Comparison of ENCODE assay signal across 23 cellular contexts in genomic region chr2:65404988-65405697, GRCh38. TPM values are rescaled to one million over a fixed set of nuclear protein-coding genes. Genes with fewer than 3 reads are reported as not detected.
A peak's percentile ranks its signal among the peaks of the same experiment; 100 is the strongest.
DNase-seq lines count a peak whose midpoint lies in the region; ATAC-seq, FAIRE-seq and TF ChIP-seq lines count a peak whose summit lies in the region.
"Had no signal": no experiment of that assay in that cellular context is flagged by ENCODE, and none has a peak within 500 bp of the region (broad histone marks: within the 10 kb centered on the region; RNA-seq: fewer than 3 reads in every experiment).

No MANE protein-coding gene starts in this region.

- H3K4me2 ChIP-seq in HepG2 (ENCODE audit: low read depth, low read length) = no peak overlapping the region
- H3K4me2 ChIP-seq in K562 (ENCODE audit: insufficient read depth, low read length) = no peak overlapping the region
- H3K4me2 ChIP-seq: A549; BLaER1 treated with 17β-estradiol and CSF1 and Interleukin-3, amounts not matched to agents 10 nM and 100 nM; PC-9 had no signal

- ATAC-seq in HepG2 (no peak), right lobe of liver (no peak), HG03565 (IDR thresholded peaks at IDR 0.05; ENCODE audit: unreplicated experiment) (peak; percentile 61), K562 (no peak)
- ATAC-seq: A549; activated CD8-positive, alpha-beta memory T cell treated with anti-CD3 and anti-CD28 coated beads, Interleukin-2, amount 10 ng/mL, durations not matched to agents 7 days and 5 days; heart right ventricle had no signal

- FAIRE-seq in HepG2 (lab: Jason Lieb, UNC) (no peak), K562 (lab: Jason Lieb, UNC) (no peak), GM19239 (lab: Jason Lieb, UNC) (no peak)
- FAIRE-seq: A549 had no signal

- H3K9me1 ChIP-seq in K562 (ENCODE audit: control insufficient read depth, insufficient read depth, low read length) = no peaks in the 10 kb centered on the region

- DNase-seq in HepG2 (ENCODE audit: low spot score) (no peak), right lobe of liver (no peak), K562 (ENCODE audit: extremely low read depth in 1 of 4, low spot score in 3 of 4) (no peak), GM20000 (ENCODE audit: low spot score) (no peak), SIG-M5 (lab: John Stamatoyannopoulos, UW) (no peak), GM19239 (ENCODE audit: insufficient read length, low spot score) (no peak), SIG-M5 treated with dmso at 0.1 percent for 504 hours (lab: John Stamatoyannopoulos, UW; ENCODE audit: unreplicated experiment) (no peak)
- DNase-seq: activated CD4-positive, alpha-beta T cell treated with anti-CD3 and anti-CD28 coated beads for 48 hours; activated CD8-positive, alpha-beta memory T cell treated with anti-CD3 and anti-CD28 coated beads, Interleukin-2, amount 10 ng/mL, durations not matched to agents 7 days and 5 days; central memory CD4-positive, alpha-beta T cell; heart right ventricle; KBM-7; naive B cell; NCI-H1930; NCI-H226; NCI-H774; PC-9; SJCRH30; upper lobe of left lung had no signal

- no peak overlapping the region for H3K4me3 ChIP-seq in HepG2 (replicated peaks in 1 of 3; ENCODE audit: insufficient read depth in 1 of 3, low read depth in 2 of 3, low read length in 3 of 3)
- no peak overlapping the region for H3K4me3 ChIP-seq in right lobe of liver
- no peak overlapping the region for H3K4me3 ChIP-seq in K562
- H3K4me3 ChIP-seq: A549; ascending aorta; BLaER1 treated with 17β-estradiol and CSF1 and Interleukin-3, amounts not matched to agents 10 nM and 100 nM; heart right ventricle; PC-9; SJCRH30; upper lobe of left lung had no signal

- H3K36me3 ChIP-seq in HepG2 (replicated peaks in 1 of 2; ENCODE audit: control insufficient read depth in 1 of 2, insufficient read depth in 2 of 2, low read length in 2 of 2) (peaks cover 2 to 4% of the 10 kb centered on the region in 2 experiments; a peak in 3 of 5 replicates), right lobe of liver (no peaks in the 10 kb centered on the region), K562 (ENCODE audit: control insufficient read depth, insufficient read depth, low read length) (0 out of 3 replicates have a peak, but pooled peaks cover 2% of the 10 kb centered on the region)
- H3K36me3 ChIP-seq: ascending aorta, heart right ventricle, SJCRH30, upper lobe of left lung had no signal

- CTCF ChIA-PET in HepG2 (lab: Yijun Ruan, JAX; ENCODE audit: low intra/inter-chr PET ratio, low total read pairs) = no interaction called here
- CTCF ChIA-PET in K562 (lab: Yijun Ruan, JAX; ENCODE audit: low intra/inter-chr PET ratio) = no interaction called here

- 92% methylated on average over 10 of the region's 10 CpGs for WGBS in HepG2 (ENCODE audit: low lambda C conversion rate)
- 78% methylated on average over 8 of the region's 10 CpGs for WGBS in right lobe of liver (ENCODE audit: insufficient coverage, low coverage, low lambda C conversion rate, missing lambda C conversion rate)
- 47% methylated on average over 10 of the region's 10 CpGs for WGBS in K562 (ENCODE audit: insufficient coverage, low coverage, missing lambda C conversion rate)

- H2AFZ ChIP-seq in HepG2 (ENCODE audit: low read length) (no peak overlapping the region), K562 (ENCODE audit: low read depth, low read length) (no peak overlapping the region)
- H2AFZ ChIP-seq: PC-9 had no signal

- H3K79me2 ChIP-seq in HepG2 (ENCODE audit: insufficient read depth, low read length) (peaks cover 95% of the 10 kb centered on the region), K562 (ENCODE audit: control insufficient read depth, insufficient read depth, low read length) (peaks cover 95% of the 10 kb centered on the region)

- 0 out of 2 replicates have a peak, but pooled peaks cover 17% of the 10 kb centered on the region for H3K4me1 ChIP-seq in HepG2 (ENCODE audit: insufficient read depth, low read length)
- peaks cover 0 to 26% (median 10%) of the 10 kb centered on the region in 4 donors for H3K4me1 ChIP-seq in right lobe of liver
- peaks cover 14 to 40% of the 10 kb centered on the region in 2 experiments for H3K4me1 ChIP-seq in K562 (replicated peaks in 1 of 2; ENCODE audit: control insufficient read depth in 2 of 2, insufficient read depth in 2 of 2, low read length in 2 of 2)
- H3K4me1 ChIP-seq: SJCRH30 had no signal

- H3K27ac ChIP-seq in HepG2 (ENCODE audit: extremely low read length, insufficient read depth, low read length) (no peak overlapping the region), right lobe of liver (no peak overlapping the region), K562 (ENCODE audit: extremely low read depth, low read depth, low read length) (peak overlapping the region; percentile 34; the same call in 1 of the 3 replicates)
- H3K27ac ChIP-seq: A549; ascending aorta; BLaER1 treated with 17β-estradiol and CSF1 and Interleukin-3, amounts not matched to agents 10 nM and 100 nM; heart right ventricle; PC-9; SJCRH30; upper lobe of left lung had no signal

- no peaks in the 10 kb centered on the region for H3K27me3 ChIP-seq in HepG2 (ENCODE audit: control insufficient read depth in 1 of 2, insufficient read depth in 2 of 2, low read length in 2 of 2)
- no peaks in the 10 kb centered on the region for H3K27me3 ChIP-seq in right lobe of liver
- no peaks in the 10 kb centered on the region for H3K27me3 ChIP-seq in K562 (ENCODE audit: control insufficient read depth in 2 of 2, insufficient read depth in 2 of 2, low read length in 2 of 2)
- H3K27me3 ChIP-seq: ascending aorta; BLaER1 treated with 17β-estradiol and CSF1 and Interleukin-3, amounts not matched to agents 10 nM and 100 nM; heart right ventricle; SJCRH30; upper lobe of left lung had no signal

- H3K9ac ChIP-seq in HepG2 (ENCODE audit: insufficient read depth, low read depth, low read length) (no peak overlapping the region), K562 (ENCODE audit: insufficient read depth in 1 of 2, low read depth in 2 of 2, low read length in 2 of 2) (no peak overlapping the region; a peak in 1 of 4 replicates)
- H3K9ac ChIP-seq: BLaER1 treated with 17β-estradiol and CSF1 and Interleukin-3, amounts not matched to agents 10 nM and 100 nM had no signal

- BruUV-seq in HepG2 (replicated peaks; lab: Mats Ljungman, UMichigan) (TSS peak; percentile 14), K562 (replicated peaks; lab: Mats Ljungman, UMichigan) (no TSS peak)

- TF ChIP-seq RAD21 in HepG2 (CRISPR knock-in tag; IDR thresholded peaks at IDR 0.05) (no peak), K562 (CRISPR knock-in tag; conservative IDR thresholded peaks at IDR 0.05 in 1 of 2, IDR thresholded peaks at IDR 0.05 in 1 of 2) (no peak)

- TF ChIP-seq EP300 in HepG2 (IDR thresholded peaks at IDR 0.05; ENCODE audit: low read depth in 2 of 2, low read length in 2 of 2) (no peak), HepG2 (CRISPR knock-in tag; IDR thresholded peaks at IDR 0.05; ENCODE audit: borderline replicate concordance) (no peak), K562 (IDR thresholded peaks at IDR 0.05; ENCODE audit: low read length) (no peak)

- no peak for TF ChIP-seq POLR2A in HepG2 (IDR thresholded peaks at IDR 0.05; ENCODE audit: insufficient read depth in 1 of 2, low read depth in 2 of 2, low read length in 2 of 2)
- TF ChIP-seq POLR2A in right lobe of liver (IDR thresholded peaks at IDR 0.05) = no peak
- no peak for TF ChIP-seq POLR2A in K562 (conservative IDR thresholded peaks at IDR 0.05)

- POLR2A ChIA-PET in HepG2 (lab: Yijun Ruan, JAX) = no interaction called here
- POLR2A ChIA-PET in K562 (lab: Yijun Ruan, JAX) = interaction anchor here (1.0 to 2.3 kb wide), 2 partner anchors 12 to 22 kb away, joined by 3 to 6 read pairs; no protein-coding TSS in a partner anchor

- H4K20me1 ChIP-seq in HepG2 (ENCODE audit: insufficient read depth, low read length) (peaks cover 92% of the 10 kb centered on the region), K562 (replicated peaks; ENCODE audit: control insufficient read depth, insufficient read depth, low read length) (peaks cover 54% of the 10 kb centered on the region)

- in situ Hi-C loops in HepG2 (cut with HindIII; ENCODE audit: extremely low pct_ligation_motif_present, low pct_unique_long_range_greater_than_20kb) = no loop called here
- in situ Hi-C loops in K562 (cut with MboI) = no loop called here

- no peak for TF ChIP-seq CTCF in HepG2 (CRISPR knock-in tag; IDR thresholded peaks at IDR 0.05)
- TF ChIP-seq CTCF in right lobe of liver (IDR thresholded peaks at IDR 0.05) = no peak
- no peak for TF ChIP-seq CTCF in K562 (IDR thresholded peaks at IDR 0.05 in 2 of 3, conservative IDR thresholded peaks at IDR 0.05 in 1 of 3; ENCODE audit: insufficient read depth in 2 of 3, low read depth in 1 of 3, low read length in 3 of 3)
- no peak for TF ChIP-seq CTCF in GM20000 (IDR thresholded peaks at IDR 0.05; ENCODE audit: extremely low read depth, missing control alignments)

- intact Hi-C loops in HepG2 (cut with micrococcal nuclease; ENCODE audit: unreplicated experiment) = no loop called here
- intact Hi-C loops in right lobe of liver (cut with DNase I) = no loop called here
- intact Hi-C loops in K562 (cut with micrococcal nuclease) = no loop called here

- H3K9me3 ChIP-seq in HepG2 (ENCODE audit: low read length) = no peaks in the 10 kb centered on the region
- no peaks in the 10 kb centered on the region for H3K9me3 ChIP-seq in right lobe of liver
- no peaks in the 10 kb centered on the region for H3K9me3 ChIP-seq in K562 (replicated peaks; ENCODE audit: control insufficient read depth, insufficient read depth, low read depth, low read length)
- H3K9me3 ChIP-seq: A549, ascending aorta, heart right ventricle, SJCRH30, upper lobe of left lung had no signal

RNA-seq across cellular contexts. Expression of gene SPRED2, which starts 27.3 kb away (rescaled TPM):
- total RNA-seq in HepG2 (2016; rRNA removed; fragmentation: Illumina TruSeq; extraction: Trizol) = 13.0 and 17.7 TPM in 2 replicates
- 8.2 and 14.6 TPM in 2 replicates for total RNA-seq in HepG2 (2016; cell fraction: cytosol; rRNA removed; fragmentation: Illumina TruSeq; extraction: Trizol; ENCODE audit: low read depth)
- 13.6 and 15.0 TPM in 2 replicates for total RNA-seq in HepG2 (2016; cell fraction: insoluble cytoplasmic fraction; rRNA removed; fragmentation: Illumina TruSeq; extraction: Trizol)
- total RNA-seq in HepG2 (2016; cell fraction: membrane; rRNA removed; fragmentation: Illumina TruSeq; extraction: Trizol) = 14.7 and 17.3 TPM in 2 replicates
- total RNA-seq in HepG2 (2016; cell fraction: nucleus; rRNA removed; fragmentation: Illumina TruSeq; extraction: Trizol) = 17.1 and 21.0 TPM in 2 replicates
- polyA plus RNA-seq in HepG2 (2011; rRNA removed) = 34.4 and 37.0 TPM in 2 replicates
- 35.1 and 36.7 TPM in 2 replicates for polyA plus RNA-seq in HepG2 (2011; cell fraction: cytosol; rRNA removed)
- polyA plus RNA-seq in HepG2 (2011; cell fraction: nucleus; rRNA removed) = 42.3 and 51.3 TPM in 2 replicates
- 50.2 and 57.7 TPM in 2 replicates for polyA plus RNA-seq in HepG2 (2012)
- 7.2 and 7.7 TPM in 2 replicates for polyA plus RNA-seq in HepG2 (2016; cell fraction: cytosol; fragmentation: Illumina TruSeq; extraction: Trizol; ENCODE audit: low read depth)
- polyA plus RNA-seq in HepG2 (2016; cell fraction: insoluble cytoplasmic fraction; fragmentation: Illumina TruSeq; extraction: Trizol; ENCODE audit: low read depth) = 35.3 and 42.4 TPM in 2 replicates
- polyA plus RNA-seq in HepG2 (2016; cell fraction: membrane; fragmentation: Illumina TruSeq; extraction: Trizol; ENCODE audit: low read depth) = 18.9 and 19.9 TPM in 2 replicates
- 39.6 and 40.2 TPM in 2 replicates for polyA plus RNA-seq in HepG2 (2016; cell fraction: nucleus; fragmentation: Illumina TruSeq; extraction: Trizol; ENCODE audit: insufficient read depth, low read depth)
- polyA minus RNA-seq in HepG2 (2011; rRNA and poly(A)+ RNA removed; ENCODE audit: low replicate concordance) = 4.9 and 74.4 TPM in 2 replicates
- polyA minus RNA-seq in HepG2 (2011; cell fraction: cytosol; rRNA and poly(A)+ RNA removed) = 42.6 and 50.6 TPM in 2 replicates
- polyA minus RNA-seq in HepG2 (2011; cell fraction: nucleus; rRNA and poly(A)+ RNA removed) = 36.3 and 43.9 TPM in 2 replicates
- 10 to 100 TPM; 11.0 to 22.5 (median 15.2) TPM for total RNA-seq in right lobe of liver
- 32.9 and 55.4 TPM in 2 replicates for total RNA-seq in K562 (2011; cell fraction: chromatin; rRNA removed; ENCODE audit: low replicate concordance)
- 16.8 and 20.1 TPM in 2 replicates for total RNA-seq in K562 (2011; cell fraction: nucleolus; rRNA removed)
- 32.7 and 48.2 TPM in 2 replicates for total RNA-seq in K562 (2011; cell fraction: nucleoplasm; rRNA removed)
- 7.8 and 9.5 TPM in 2 replicates for total RNA-seq in K562 (2014; rRNA removed)
- 14.1 and 14.8 TPM in 2 replicates for total RNA-seq in K562 (2014; rRNA removed; fragmentation: Illumina TruSeq; extraction: Trizol)
- total RNA-seq in K562 (2015; rRNA removed; fragmentation: Illumina TruSeq; extraction: Trizol) = 10.2 and 10.7 TPM in 2 replicates
- 42.6 and 50.8 TPM in 2 replicates for total RNA-seq in K562 (2021)
- polyA plus RNA-seq in K562 (2011; rRNA removed) = 15.3 and 16.5 TPM in 2 replicates
- polyA plus RNA-seq in K562 (2011; cell fraction: cytosol; rRNA removed) = 18.1 and 23.5 TPM in 2 replicates
- polyA plus RNA-seq in K562 (2011; cell fraction: nucleus; rRNA removed) = 20.4 and 30.3 TPM in 2 replicates
- 22.1 and 26.6 TPM in 2 replicates for polyA plus RNA-seq in K562 (2012)
- polyA plus RNA-seq in K562 (2014; fragmentation: Illumina TruSeq; extraction: Trizol) = 40.9 and 42.6 TPM in 2 replicates
- 1 to 10 TPM; 4.6 to 6.4 TPM for polyA plus RNA-seq in K562 (2014; fragmentation: Nextera tagmentation; extraction: Ambion mirVana)
- 17.9 and 21.2 TPM in 2 replicates for polyA plus RNA-seq in K562 (2014; rRNA removed)
- 16.7 and 18.3 TPM in 2 replicates for polyA minus RNA-seq in K562 (2011; rRNA and poly(A)+ RNA removed)
- polyA minus RNA-seq in K562 (2011; cell fraction: cytosol; rRNA and poly(A)+ RNA removed) = 22.5 and 22.8 TPM in 2 replicates
- polyA minus RNA-seq in K562 (2011; cell fraction: nucleus; rRNA and poly(A)+ RNA removed) = 6.9 and 9.3 TPM in 2 replicates

Comparison
In these comparisons a context has a peak if more than half of its experiments do, and no peak if none do; other contexts are left out.
1. Of the 241 proteins assayed by ChIP-seq in both HepG2 and K562: peak only in HepG2: none; only in K562: ESRRA, HDAC2, KDM1A, MEIS2 and ZBTB33; in both: ADNP; in neither: 234; mixed calls (peak in some experiments, not most) for 1.